17 cellular contexts compared by ENCODE assay signal in the genomic region with DNA sequence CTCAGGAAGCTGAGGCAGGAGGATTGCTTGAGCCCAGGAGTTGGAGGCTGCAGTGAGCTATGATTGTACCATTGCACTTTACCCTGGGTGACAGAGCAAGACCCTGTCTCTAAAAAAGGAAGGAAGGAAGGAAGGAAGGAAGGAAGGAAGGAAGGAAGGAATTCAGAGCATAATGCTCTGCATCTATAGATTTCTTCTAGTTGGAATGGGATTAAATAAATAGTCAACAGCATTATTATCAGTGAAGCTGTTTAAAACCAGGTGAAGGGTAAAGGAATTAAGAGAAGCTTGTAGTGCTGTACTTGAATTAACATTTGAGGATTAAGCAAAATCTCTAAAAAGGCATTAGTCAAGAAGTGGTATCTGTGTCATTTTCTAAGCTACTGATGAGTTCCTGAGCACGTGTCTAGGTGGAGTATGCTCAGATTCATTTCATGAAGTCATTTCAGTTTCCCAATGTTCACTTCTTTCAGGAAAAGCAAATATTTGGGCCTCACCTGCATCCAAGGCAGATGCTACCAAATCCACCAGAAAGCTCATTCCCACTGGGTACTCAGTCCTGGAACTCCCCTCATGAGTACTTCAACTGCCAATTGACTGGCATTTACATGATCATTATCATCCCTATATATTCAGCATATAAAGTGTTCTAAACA. TPM values are rescaled to one million over a fixed set of nuclear protein-coding genes. Genes with fewer than 3 reads are reported as not detected.
"Had no signal": no experiment of that assay in that cellular context is flagged by ENCODE, and none has a peak within 500 bp of the region (broad histone marks: within the 10 kb centered on the region; RNA-seq: fewer than 3 reads in every experiment).

No MANE protein-coding gene starts in this region.

- H3K27ac Mint-ChIP-seq: activated naive CD4-positive, alpha-beta T cell treated with anti-CD3 and anti-CD28 coated beads, Interleukin-2, amount 10 ng/mL, durations not matched to agents 7 days and 5 days; activated T-helper 2 cell treated with anti-CD3 and anti-CD28 coated beads, Interferon-gamma antibody, Interleukin-2, Interleukin-4, amounts not matched to agents 10 μg/mL and 5 μg/mL and 100 μg/mL, durations not matched to agents 14 hours and 24 hours and 36 hours; dendritic cell treated with granulocyte-macrophage colony-stimulating factor and Interleukin-4, amounts not matched to agents 40 ng/mL and 50 ng/mL, for 4 days; effector memory CD8-positive, alpha-beta T cell; naive thymus-derived CD4-positive, alpha-beta T cell had no signal

- DNase-seq: activated CD4-positive, alpha-beta T cell treated with anti-CD3 and anti-CD28 coated beads, Interleukin-2, amount 50 U/mL, for 1 hour; activated naive CD4-positive, alpha-beta T cell treated with anti-CD3 and anti-CD28 coated beads, Interleukin-2, amount 10 ng/mL, durations not matched to agents 7 days and 5 days; effector memory CD8-positive, alpha-beta T cell; naive thymus-derived CD4-positive, alpha-beta T cell; posterior cingulate gyrus; T-helper 2 cell; transverse colon had no signal

- H3K4me3 ChIP-seq: lung, skin epidermis, transverse colon had no signal

- H3K4me3 Mint-ChIP-seq: activated naive CD4-positive, alpha-beta T cell treated with anti-CD3 and anti-CD28 coated beads, Interleukin-2, amount 10 ng/mL, durations not matched to agents 7 days and 5 days; dendritic cell treated with granulocyte-macrophage colony-stimulating factor and Interleukin-4, amounts not matched to agents 40 ng/mL and 50 ng/mL, for 4 days; effector memory CD8-positive, alpha-beta T cell; naive thymus-derived CD4-positive, alpha-beta T cell had no signal

- H3K9me3 Mint-ChIP-seq: activated naive CD4-positive, alpha-beta T cell treated with anti-CD3 and anti-CD28 coated beads, Interleukin-2, amount 10 ng/mL, durations not matched to agents 7 days and 5 days; activated T-helper 2 cell treated with anti-CD3 and anti-CD28 coated beads, Interferon-gamma antibody, Interleukin-2, Interleukin-4, amounts not matched to agents 10 μg/mL and 5 μg/mL and 100 μg/mL, durations not matched to agents 14 hours and 24 hours and 36 hours; dendritic cell treated with granulocyte-macrophage colony-stimulating factor and Interleukin-4, amounts not matched to agents 40 ng/mL and 50 ng/mL, for 4 days; effector memory CD8-positive, alpha-beta T cell; naive thymus-derived CD4-positive, alpha-beta T cell had no signal

- H3K36me3 Mint-ChIP-seq: activated naive CD4-positive, alpha-beta T cell treated with anti-CD3 and anti-CD28 coated beads, Interleukin-2, amount 10 ng/mL, durations not matched to agents 7 days and 5 days; brain; naive thymus-derived CD4-positive, alpha-beta T cell had no signal

- H3K36me3 ChIP-seq: transverse colon had no signal

- ATAC-seq: effector memory CD8-positive, alpha-beta T cell; left cardiac atrium; naive thymus-derived CD4-positive, alpha-beta T cell had no signal

- H3K4me1 Mint-ChIP-seq: activated naive CD4-positive, alpha-beta T cell treated with anti-CD3 and anti-CD28 coated beads, Interleukin-2, amount 10 ng/mL, durations not matched to agents 7 days and 5 days had no signal

- H3K9me3 ChIP-seq: transverse colon had no signal

- H3K27me3 ChIP-seq: transverse colon had no signal

RNA-seq across cellular contexts. Expression of a gene that starts 8.4 kb away (rescaled TPM):
- total RNA-seq: activated CD8-positive, alpha-beta memory T cell treated with anti-CD3 and anti-CD28 coated beads for 36 hours; activated T-helper 2 cell treated with anti-CD3 and anti-CD28 coated beads, Interferon-gamma antibody, Interleukin-2, Interleukin-4, amounts not matched to agents 10 μg/mL and 5 μg/mL and 100 μg/mL, durations not matched to agents 14 hours and 24 hours and 36 hours; epithelial cell of proximal tubule; glomerular endothelial cell; mononuclear cell; naive thymus-derived CD4-positive, alpha-beta T cell had no signal
